32 cellular contexts compared by ENCODE assay signal in the genomic region with DNA sequence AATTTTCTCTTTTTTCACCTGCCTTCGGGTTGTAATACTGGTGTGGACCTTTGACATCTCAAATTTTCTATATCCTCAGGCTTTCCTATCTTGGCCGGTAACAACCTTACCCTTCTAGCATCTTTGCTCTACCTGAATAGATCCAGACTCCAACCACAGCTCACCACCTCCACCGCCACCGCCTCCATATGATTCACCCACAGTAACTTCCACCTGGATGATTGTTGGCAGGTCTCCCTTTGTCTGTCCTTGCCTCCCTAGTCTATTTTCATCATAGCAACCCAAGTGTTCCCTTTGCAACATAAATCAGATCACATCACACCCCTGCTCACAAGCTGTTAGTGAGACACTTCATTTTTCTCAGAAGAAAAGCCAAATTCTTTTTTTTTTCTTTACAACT.
"Had no signal": no experiment of that assay in that cellular context is flagged by ENCODE, and none has a peak within 500 bp of the region (broad histone marks: within the 10 kb centered on the region; RNA-seq: fewer than 3 reads in every experiment).

No MANE protein-coding gene starts in this region.

- H2AFZ ChIP-seq: PC-9 had no signal

- DNase-seq: activated B cell treated with CpG ODN at 0.5 μM for 24 hours; activated CD4-positive, alpha-beta memory T cell treated with anti-CD3 and anti-CD28 coated beads, Interleukin-2, amount 10 ng/mL, durations not matched to agents 7 days and 5 days; activated CD4-positive, alpha-beta T cell treated with anti-CD3 and anti-CD28 coated beads for 4 hours; activated CD4-positive, CD25-positive, alpha-beta regulatory T cell treated with anti-CD3 and anti-CD28 coated beads, Interleukin-2, amount 50 U/mL, for 72 hours; activated CD8-positive, alpha-beta memory T cell treated with anti-CD3 and anti-CD28 coated beads for 24 hours; activated CD8-positive, alpha-beta memory T cell treated with anti-CD3 and anti-CD28 coated beads, Interleukin-2, amount 10 ng/mL, durations not matched to agents 7 days and 5 days; activated CD8-positive, alpha-beta memory T cell treated with anti-CD3 and anti-CD28 coated beads, Interleukin-2, amount 50 U/mL, for 48 hours; activated effector memory CD4-positive, alpha-beta T cell treated with Interleukin-2 at 50 U/mL for 16 hours; activated naive CD4-positive, alpha-beta T cell treated with anti-CD3 and anti-CD28 coated beads, Interleukin-2, amount 10 ng/mL, durations not matched to agents 7 days and 5 days; activated naive CD8-positive, alpha-beta T cell treated with anti-CD3 and anti-CD28 coated beads, Interleukin-2, amount 50 U/mL, for 24 hours; activated T-cell treated with anti-CD3 and anti-CD28 coated beads, Interleukin-2, amount 50 U/mL, for 48 hours; central memory CD4-positive, alpha-beta T cell; Karpas-422; KBM-7; NCI-H1105; NCI-H1417 treated with DMSO at 0.1 percent for 48 hours; NCI-H187 treated with DMSO at 0.1 percent for 48 hours; NCI-H2081; NCI-H226; NCI-H446 treated with DMSO at 0.1 percent for 48 hours; NCI-H524 treated with DMSO at 0.1 percent for 48 hours; NCI-H748 treated with DMSO at 0.1 percent for 48 hours; NK-92 treated with Interleukin-12 subunit alpha and Interleukin-12 subunit beta, amount 100 ng/mL, for 24 hours; PC-9; SIG-M5; SW 1271; T-helper 1 cell; T-helper 2 cell; T-helper 9 cell had no signal

- H3K4me2 ChIP-seq: PC-9 had no signal

- ATAC-seq: activated CD8-positive, alpha-beta memory T cell treated with anti-CD3 and anti-CD28 coated beads, Interleukin-2, amount 10 ng/mL, durations not matched to agents 7 days and 5 days; activated naive CD8-positive, alpha-beta T cell treated with anti-CD3 and anti-CD28 coated beads, Interleukin-2, amount 50 U/mL, for 24 hours; Right ventricle myocardium inferior had no signal

- H3K27ac ChIP-seq: PC-9, RWPE1, VCaP had no signal

- H3K4me3 ChIP-seq: PC-9 had no signal
